ENCODE assay signal across 11 cellular contexts in the genomic region with DNA sequence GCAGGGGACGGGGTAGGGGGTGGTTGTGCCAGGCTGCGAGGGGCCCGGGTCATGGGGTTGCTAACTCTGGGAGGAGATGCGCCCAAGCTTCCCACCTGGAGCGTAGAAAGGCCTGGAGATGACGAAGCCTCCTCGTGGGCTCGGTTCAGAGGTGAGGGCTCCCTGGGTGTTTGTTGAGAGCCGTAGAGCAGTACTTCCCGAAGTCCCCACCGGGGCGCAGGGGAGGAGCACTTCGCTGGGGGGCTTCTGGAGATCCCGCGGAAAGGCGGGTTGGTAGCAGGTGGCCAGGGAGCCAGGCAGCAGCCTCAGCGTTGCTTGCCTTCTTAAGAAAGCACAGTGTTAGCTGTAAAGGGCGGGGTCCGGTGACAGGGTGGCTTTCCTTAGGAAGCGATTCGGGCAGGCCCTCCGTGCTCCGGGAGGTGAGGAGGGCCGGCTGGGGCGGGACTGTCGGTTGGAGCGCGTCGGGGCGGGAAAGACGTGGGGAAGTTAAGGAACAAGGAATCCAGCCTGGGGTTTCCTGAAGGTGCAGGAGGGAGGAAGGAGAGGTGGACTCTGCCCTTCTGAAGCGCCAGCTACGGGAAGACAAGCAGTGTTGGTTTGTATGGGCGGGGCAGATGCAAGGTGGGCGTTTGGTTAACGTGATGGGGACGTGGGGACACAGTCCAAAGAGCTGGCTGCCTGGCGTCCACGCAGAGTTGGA. TPM values are rescaled to one million over a fixed set of nuclear protein-coding genes. Genes with fewer than 3 reads are reported as not detected.
DNase-seq lines count a peak whose midpoint lies in the region; ATAC-seq and TF ChIP-seq lines count a peak whose summit lies in the region.
"Had no signal": no experiment of that assay in that cellular context is flagged by ENCODE, and none has a peak within 500 bp of the region (broad histone marks: within the 10 kb centered on the region; RNA-seq: fewer than 3 reads in every experiment).

No MANE protein-coding gene starts in this region.

- CTCF ChIA-PET in naive thymus-derived CD4-positive, alpha-beta T cell (lab: Charles Lee) = interaction anchor here (0.6 to 0.7 kb wide), 2 partner anchors 29 to 268 kb away, joined by 3 read pairs; no protein-coding TSS in a partner anchor

- no peak for TF ChIP-seq CTCF in BE2C (IDR thresholded peaks at IDR 0.05; ENCODE audit: low read depth, low read length)

- DNase-seq in BE2C (no peak), G401 (ENCODE audit: low spot score) (peak; percentile 54)
- peak; percentile 39 for DNase-seq in activated naive CD8-positive, alpha-beta T cell treated with anti-CD3 and anti-CD28 coated beads, Interleukin-2, amount 10 ng/mL, durations not matched to agents 7 days and 5 days
- no peak for DNase-seq in naive thymus-derived CD4-positive, alpha-beta T cell
- DNase-seq: activated gamma-delta T cell, GDM1, lower lobe of right lung had no signal

- H3K4me1 Mint-ChIP-seq in activated naive CD8-positive, alpha-beta T cell treated with anti-CD3 and anti-CD28 coated beads, Interleukin-2, amount 10 ng/mL, durations not matched to agents 7 days and 5 days = peaks cover 19% of the 10 kb centered on the region
- H3K4me1 Mint-ChIP-seq in naive thymus-derived CD4-positive, alpha-beta T cell = peaks cover 18 to 32% (median 23%) of the 10 kb centered on the region in 7 donors
- H3K4me1 Mint-ChIP-seq in stimulated activated memory B cell treated with anti-CD40 and anti-IgM and Interleukin-4, amounts not matched to agents 10 μg/mL and 1 μg/mL and 100 μg/mL, for 72 hours = peaks cover 20% of the 10 kb centered on the region

- H3K4me1 ChIP-seq in BE2C = no peaks in the 10 kb centered on the region
- H3K4me1 ChIP-seq in naive thymus-derived CD4-positive, alpha-beta T cell (ENCODE audit: control insufficient read depth in 2 of 2, insufficient read depth in 2 of 2, low read length in 2 of 2) = peaks cover 5 to 8% of the 10 kb centered on the region in 2 donors

- H3K27me3 Mint-ChIP-seq in activated naive CD8-positive, alpha-beta T cell treated with anti-CD3 and anti-CD28 coated beads, Interleukin-2, amount 10 ng/mL, durations not matched to agents 7 days and 5 days = peaks cover 57% of the 10 kb centered on the region
- peaks cover 49 to 67% (median 59%) of the 10 kb centered on the region in 5 donors for H3K27me3 Mint-ChIP-seq in naive thymus-derived CD4-positive, alpha-beta T cell
- peaks cover 86% of the 10 kb centered on the region for H3K27me3 Mint-ChIP-seq in stimulated activated memory B cell treated with anti-CD40 and anti-IgM and Interleukin-4, amounts not matched to agents 10 μg/mL and 1 μg/mL and 100 μg/mL, for 72 hours

- POLR2A ChIA-PET in activated naive CD8-positive, alpha-beta T cell treated with anti-CD3 and anti-CD28 coated beads, Interleukin-2, amount 10 ng/mL, durations not matched to agents 7 days and 5 days (lab: Charles Lee) = interaction anchor here (1.4 kb wide), 1 partner anchor 77 kb away, joined by 4 read pairs; a partner anchor contains a TSS
- POLR2A ChIA-PET in naive thymus-derived CD4-positive, alpha-beta T cell (lab: Charles Lee) = no interaction called here

- H3K27ac Mint-ChIP-seq in activated naive CD8-positive, alpha-beta T cell treated with anti-CD3 and anti-CD28 coated beads, Interleukin-2, amount 10 ng/mL, durations not matched to agents 7 days and 5 days = no peak overlapping the region
- peak overlapping the region in 1 of 9 donors; percentile 63 for H3K27ac Mint-ChIP-seq in naive thymus-derived CD4-positive, alpha-beta T cell
- no peak overlapping the region for H3K27ac Mint-ChIP-seq in stimulated activated memory B cell treated with anti-CD40 and anti-IgM and Interleukin-4, amounts not matched to agents 10 μg/mL and 1 μg/mL and 100 μg/mL, for 72 hours

- H3K4me3 ChIP-seq in BE2C (ENCODE audit: low read depth, low read length) = peak overlapping the region; percentile 34
- H3K4me3 ChIP-seq in naive thymus-derived CD4-positive, alpha-beta T cell (ENCODE audit: low read length) = no peak overlapping the region

- peaks cover 1% of the 10 kb centered on the region for H3K36me3 Mint-ChIP-seq in activated naive CD8-positive, alpha-beta T cell treated with anti-CD3 and anti-CD28 coated beads, Interleukin-2, amount 10 ng/mL, durations not matched to agents 7 days and 5 days
- no peaks in the 10 kb centered on the region for H3K36me3 Mint-ChIP-seq in naive thymus-derived CD4-positive, alpha-beta T cell
- H3K36me3 Mint-ChIP-seq in stimulated activated memory B cell treated with anti-CD40 and anti-IgM and Interleukin-4, amounts not matched to agents 10 μg/mL and 1 μg/mL and 100 μg/mL, for 72 hours = peaks cover 6% of the 10 kb centered on the region

- no peak for ATAC-seq in activated naive CD8-positive, alpha-beta T cell treated with anti-CD3 and anti-CD28 coated beads, Interleukin-2, amount 10 ng/mL, durations not matched to agents 7 days and 5 days (ENCODE audit: low read depth)
- no peak for ATAC-seq in naive thymus-derived CD4-positive, alpha-beta T cell
- ATAC-seq in HG03460 (IDR thresholded peaks at IDR 0.05; ENCODE audit: unreplicated experiment) (no peak), GM21723 (IDR thresholded peaks at IDR 0.05; ENCODE audit: unreplicated experiment) (no peak), GM21526 (IDR thresholded peaks at IDR 0.05; ENCODE audit: low FRiP score, unreplicated experiment) (no peak)
- ATAC-seq in stimulated activated memory B cell treated with anti-CD40 and anti-IgM and Interleukin-4, amounts not matched to agents 10 μg/mL and 1 μg/mL and 100 μg/mL, for 72 hours = no peak

- peak overlapping the region; percentile 68 for H3K4me3 Mint-ChIP-seq in activated naive CD8-positive, alpha-beta T cell treated with anti-CD3 and anti-CD28 coated beads, Interleukin-2, amount 10 ng/mL, durations not matched to agents 7 days and 5 days
- peak overlapping the region; percentile 25 to 87 (median 56) for H3K4me3 Mint-ChIP-seq in naive thymus-derived CD4-positive, alpha-beta T cell
- H3K4me3 Mint-ChIP-seq in stimulated activated memory B cell treated with anti-CD40 and anti-IgM and Interleukin-4, amounts not matched to agents 10 μg/mL and 1 μg/mL and 100 μg/mL, for 72 hours = no peak overlapping the region

- H3K27me3 ChIP-seq in BE2C = peaks cover 57% of the 10 kb centered on the region
- H3K27me3 ChIP-seq in naive thymus-derived CD4-positive, alpha-beta T cell (ENCODE audit: control insufficient read depth in 2 of 2, insufficient read depth in 2 of 2, low read length in 2 of 2) = peaks cover 4 to 13% of the 10 kb centered on the region in 2 donors

- H3K36me3 ChIP-seq in BE2C = no peaks in the 10 kb centered on the region
- no peaks in the 10 kb centered on the region for H3K36me3 ChIP-seq in naive thymus-derived CD4-positive, alpha-beta T cell (ENCODE audit: control insufficient read depth in 2 of 3, insufficient read depth in 3 of 3, low read length in 3 of 3)
- H3K36me3 ChIP-seq: lower lobe of right lung had no signal

- no peaks in the 10 kb centered on the region for H3K9me3 ChIP-seq in BE2C
- H3K9me3 ChIP-seq in naive thymus-derived CD4-positive, alpha-beta T cell (ENCODE audit: control insufficient read depth in 2 of 3, low read length in 3 of 3) = no peaks in the 10 kb centered on the region
- H3K9me3 ChIP-seq: lower lobe of right lung had no signal

- in situ Hi-C loops in G401 (cut with HindIII; ENCODE audit: low sequenced_read_pairs) = no loop called here

- H3K27ac ChIP-seq in naive thymus-derived CD4-positive, alpha-beta T cell (ENCODE audit: low read depth, low read length) = no peak overlapping the region
- H3K27ac ChIP-seq: lower lobe of right lung had no signal

- H3K9me3 Mint-ChIP-seq in activated naive CD8-positive, alpha-beta T cell treated with anti-CD3 and anti-CD28 coated beads, Interleukin-2, amount 10 ng/mL, durations not matched to agents 7 days and 5 days = no peaks in the 10 kb centered on the region
- H3K9me3 Mint-ChIP-seq in naive thymus-derived CD4-positive, alpha-beta T cell = peaks cover 0 to 5% (median 0%) of the 10 kb centered on the region in 11 donors
- no peaks in the 10 kb centered on the region for H3K9me3 Mint-ChIP-seq in stimulated activated memory B cell treated with anti-CD40 and anti-IgM and Interleukin-4, amounts not matched to agents 10 μg/mL and 1 μg/mL and 100 μg/mL, for 72 hours

- intact Hi-C loops in naive thymus-derived CD4-positive, alpha-beta T cell (cut with micrococcal nuclease) = loop anchor here in 1 of 2 donors (5.0 to 10.0 kb wide), 6 partner anchors 58 to 1823 kb away; a partner anchor contains a TSS

RNA-seq across cellular contexts. Expression of a gene that starts 3.3 kb away (rescaled TPM):
- not detected for polyA plus RNA-seq in BE2C (2012; ENCODE audit: insufficient read depth, insufficient read length, low read depth)
- total RNA-seq in G401 (2014; rRNA removed; shearing (Covaris generic)) = 2.5 TPM in 1 of 2 replicates, not detected in the other
- not detected for total RNA-seq in activated naive CD8-positive, alpha-beta T cell treated with anti-CD3 and anti-CD28 coated beads, Interleukin-2, amount 10 ng/mL, durations not matched to agents 7 days and 5 days
- total RNA-seq in naive thymus-derived CD4-positive, alpha-beta T cell = under 1 TPM in 1 of 5 experiments, not detected in 4; 0.24 TPM
- not detected for polyA plus RNA-seq in naive thymus-derived CD4-positive, alpha-beta T cell
- total RNA-seq: lower lobe of right lung had no signal

Comparison
In these comparisons a context has a peak if more than half of its experiments do, and no peak if none do; other contexts are left out.
1. DNase-seq: peak in G401 (single experiment) and activated naive CD8-positive, alpha-beta T cell treated with anti-CD3 and anti-CD28 coated beads, Interleukin-2, amount 10 ng/mL, durations not matched to agents 7 days and 5 days (single experiment); none in BE2C (single experiment) and naive thymus-derived CD4-positive, alpha-beta T cell (0 of 9).